ENCODE assay signal across 25 cellular contexts in genomic region chr10:1962025-1962424, GRCh38.
DNase-seq lines count a peak whose midpoint lies in the region; ATAC-seq and TF ChIP-seq lines count a peak whose summit lies in the region.
"Had no signal": no experiment of that assay in that cellular context is flagged by ENCODE, and none has a peak within 500 bp of the region (broad histone marks: within the 10 kb centered on the region; RNA-seq: fewer than 3 reads in every experiment).

No MANE protein-coding gene starts in this region.

- H3K36me3 Mint-ChIP-seq in naive thymus-derived CD8-positive, alpha-beta T cell = no peaks in the 10 kb centered on the region
- H3K36me3 Mint-ChIP-seq: activated naive CD4-positive, alpha-beta T cell treated with anti-CD3 and anti-CD28 coated beads, Interleukin-2, amount 50 U/mL, for 72 hours had no signal

- H3K4me3 ChIP-seq in A673 (ENCODE audit: low read depth, low read length, poor library complexity, severe bottlenecking) (no peak overlapping the region), Panc1 (ENCODE audit: low read depth in 2 of 2, low read length in 2 of 2) (no peak overlapping the region), iPS DF 6.9 (ENCODE audit: low read length) (no peak overlapping the region)
- H3K4me3 ChIP-seq: BLaER1, SJCRH30, testis had no signal

- TF ChIP-seq CTCF in A673 (conservative IDR thresholded peaks at IDR 0.05; ENCODE audit: low read depth, low read length) (peak; percentile 38; the same call in 1 of the 2 replicates), GM12872 (IDR thresholded peaks at IDR 0.05; ENCODE audit: insufficient read depth, low read depth, low read length) (peak; percentile 27; the same call in 1 of the 3 replicates), Panc1 (IDR thresholded peaks at IDR 0.05) (peak; percentile 21; the same call in 1 of the 2 replicates)

- no CpG with 5 or more reads among the region's 2 CpGs for WGBS in iPS DF 6.9 (ENCODE audit: insufficient coverage, insufficient read length)

- no peaks in the 10 kb centered on the region for H3K4me1 ChIP-seq in A673 (ENCODE audit: insufficient read depth, low read length, poor library complexity, severe bottlenecking)
- no peaks in the 10 kb centered on the region for H3K4me1 ChIP-seq in Panc1 (ENCODE audit: control insufficient read depth, insufficient read depth, low read length)
- H3K4me1 ChIP-seq in iPS DF 6.9 (ENCODE audit: control insufficient read depth, insufficient read depth, low read length) = no peaks in the 10 kb centered on the region
- H3K4me1 ChIP-seq: SJCRH30, testis had no signal

- H3K36me3 ChIP-seq in A673 (ENCODE audit: insufficient read depth, low read length, poor library complexity, severe bottlenecking) (no peaks in the 10 kb centered on the region), Panc1 (ENCODE audit: control insufficient read depth, insufficient read depth, low read length) (no peaks in the 10 kb centered on the region), iPS DF 6.9 (ENCODE audit: control insufficient read depth, insufficient read depth, low read length) (no peaks in the 10 kb centered on the region)
- H3K36me3 ChIP-seq: BLaER1, neutrophil, SJCRH30 had no signal

- H3K4me3 Mint-ChIP-seq in naive thymus-derived CD8-positive, alpha-beta T cell = no peak overlapping the region
- H3K4me3 Mint-ChIP-seq: activated CD8-positive, alpha-beta T cell treated with anti-CD3 and anti-CD28 coated beads, Interleukin-2, amount 10 ng/mL, durations not matched to agents 7 days and 5 days; dendritic cell treated with granulocyte-macrophage colony-stimulating factor and Interleukin-4, amounts not matched to agents 40 ng/mL and 50 ng/mL, for 4 days had no signal

- H3K4me1 Mint-ChIP-seq in naive thymus-derived CD8-positive, alpha-beta T cell = peaks cover 0 to 12% (median 1%) of the 10 kb centered on the region in 4 donors

- H3K27ac Mint-ChIP-seq in naive thymus-derived CD8-positive, alpha-beta T cell = no peak overlapping the region
- H3K27ac Mint-ChIP-seq: activated CD8-positive, alpha-beta T cell treated with anti-CD3 and anti-CD28 coated beads, Interleukin-2, amount 10 ng/mL, durations not matched to agents 7 days and 5 days; activated naive CD4-positive, alpha-beta T cell treated with anti-CD3 and anti-CD28 coated beads, Interleukin-2, amount 50 U/mL, for 72 hours; activated T-helper 2 cell treated with anti-CD3 and anti-CD28 coated beads, Interferon-gamma antibody, Interleukin-2, Interleukin-4, amounts not matched to agents 10 μg/mL and 5 μg/mL and 100 μg/mL, durations not matched to agents 14 hours and 24 hours and 36 hours; dendritic cell treated with granulocyte-macrophage colony-stimulating factor and Interleukin-4, amounts not matched to agents 40 ng/mL and 50 ng/mL, for 4 days had no signal

- no peak for ATAC-seq in Panc1
- ATAC-seq in GM19351 (IDR thresholded peaks at IDR 0.05; ENCODE audit: unreplicated experiment) = no peak
- ATAC-seq in left ventricle myocardium superior = no peak
- no peak for ATAC-seq in naive thymus-derived CD8-positive, alpha-beta T cell
- ATAC-seq: activated CD8-positive, alpha-beta T cell treated with anti-CD3 and anti-CD28 coated beads, Interleukin-2, amount 10 ng/mL, durations not matched to agents 7 days and 5 days; activated naive CD4-positive, alpha-beta T cell treated with anti-CD3 and anti-CD28 coated beads, Interleukin-2, amount 50 U/mL, for 72 hours; stimulated activated naive CD8-positive, alpha-beta T cell treated with anti-CD3 and anti-CD28 coated beads, Interleukin-15, Interleukin-2, amounts not matched to agents 100 U/mL and 50 U/mL, for 24 hours had no signal

- POLR2A ChIA-PET in A673 (lab: Charles Lee; ENCODE audit: low non-redundant PET) = no interaction called here
- POLR2A ChIA-PET in Panc1 (lab: Charles Lee) = no interaction called here
- POLR2A ChIA-PET in naive thymus-derived CD8-positive, alpha-beta T cell (lab: Charles Lee) = no interaction called here

- CTCF ChIA-PET in A673 (lab: Charles Lee) (no interaction called here), Panc1 (lab: Charles Lee) (no interaction called here)

- no peak overlapping the region for H3K27ac ChIP-seq in A673 (ENCODE audit: low read depth, low read length, poor library complexity, severe bottlenecking)
- H3K27ac ChIP-seq in Panc1 (ENCODE audit: low read length) = no peak overlapping the region
- no peak overlapping the region for H3K27ac ChIP-seq in iPS DF 6.9 (ENCODE audit: low read length)
- H3K27ac ChIP-seq: BLaER1, neutrophil, SJCRH30, testis had no signal

- peaks cover 26% of the 10 kb centered on the region for H3K27me3 ChIP-seq in A673 (replicated peaks; ENCODE audit: insufficient read depth, low read depth, low read length, poor library complexity)
- no peaks in the 10 kb centered on the region for H3K27me3 ChIP-seq in Panc1 (ENCODE audit: control insufficient read depth, insufficient read depth, low read length)
- no peaks in the 10 kb centered on the region for H3K27me3 ChIP-seq in iPS DF 6.9 (ENCODE audit: control insufficient read depth, insufficient read depth, low read length)
- H3K27me3 ChIP-seq: BLaER1, neutrophil, SJCRH30, testis had no signal

- DNase-seq in A673 (ENCODE audit: low spot score) = no peak
- no peak for DNase-seq in Panc1 (ENCODE audit: low read depth, low spot score)
- peak; percentile 1 for DNase-seq in iPS DF 6.9 (ENCODE audit: low read depth, low spot score)
- no peak for DNase-seq in cerebellum (ENCODE audit: low spot score)
- no peak for DNase-seq in left ventricle myocardium superior
- DNase-seq in naive thymus-derived CD8-positive, alpha-beta T cell = no peak
- DNase-seq: activated CD4-positive, alpha-beta T cell treated with anti-CD3 and anti-CD28 coated beads for 1 hour; activated CD8-positive, alpha-beta T cell treated with anti-CD3 and anti-CD28 coated beads, Interleukin-2, amount 10 ng/mL, durations not matched to agents 7 days and 5 days; anterior cingulate cortex; GOT3; IMR-90; kidney; mammary epithelial cell; NCI-H1105 treated with DMSO at 0.1 percent for 48 hours; NCI-H1930; SJCRH30; stimulated activated naive CD8-positive, alpha-beta T cell treated with anti-CD3 and anti-CD28 coated beads, Interleukin-15, Interleukin-2, amounts not matched to agents 100 U/mL and 50 U/mL, for 24 hours; testis had no signal

- no peaks in the 10 kb centered on the region for H3K9me3 Mint-ChIP-seq in naive thymus-derived CD8-positive, alpha-beta T cell
- H3K9me3 Mint-ChIP-seq: activated naive CD4-positive, alpha-beta T cell treated with anti-CD3 and anti-CD28 coated beads, Interleukin-2, amount 50 U/mL, for 72 hours; activated T-helper 2 cell treated with anti-CD3 and anti-CD28 coated beads, Interferon-gamma antibody, Interleukin-2, Interleukin-4, amounts not matched to agents 10 μg/mL and 5 μg/mL and 100 μg/mL, durations not matched to agents 14 hours and 24 hours and 36 hours; dendritic cell treated with granulocyte-macrophage colony-stimulating factor and Interleukin-4, amounts not matched to agents 40 ng/mL and 50 ng/mL, for 4 days had no signal

- H3K9me3 ChIP-seq in A673 (ENCODE audit: low read depth, low read length, poor library complexity, severe bottlenecking) = no peaks in the 10 kb centered on the region
- no peaks in the 10 kb centered on the region for H3K9me3 ChIP-seq in Panc1 (ENCODE audit: control insufficient read depth, insufficient read depth, low read depth, low read length)
- H3K9me3 ChIP-seq in iPS DF 6.9 (ENCODE audit: control insufficient read depth, insufficient read depth, low read length) = no peaks in the 10 kb centered on the region
- H3K9me3 ChIP-seq: BLaER1, neutrophil, SJCRH30, testis had no signal

- in situ Hi-C loops in Panc1 (cut with HindIII; ENCODE audit: low pct_unique_long_range_greater_than_20kb, low sequenced_read_pairs) = no loop called here

- BruUV-seq in A673 (replicated peaks; lab: Mats Ljungman, UMichigan) (no TSS peak), Panc1 (replicated peaks; lab: Mats Ljungman, UMichigan) (no TSS peak)

- H3K27me3 Mint-ChIP-seq in naive thymus-derived CD8-positive, alpha-beta T cell = peaks cover 0 to 10% (median 0%) of the 10 kb centered on the region in 5 donors
- H3K27me3 Mint-ChIP-seq: dendritic cell treated with granulocyte-macrophage colony-stimulating factor and Interleukin-4, amounts not matched to agents 40 ng/mL and 50 ng/mL, for 4 days had no signal

- intact Hi-C loops in A673 (cut with micrococcal nuclease; ENCODE audit: unreplicated experiment) (no loop called here), Panc1 (cut with micrococcal nuclease; ENCODE audit: unreplicated experiment) (no loop called here), left ventricle myocardium superior (cut with micrococcal nuclease) (no loop called here)
